In genomic region chr10:80277567-80278250, GRCh38 we compare ENCODE assay signal across 35 cellular contexts. TPM values are rescaled to one million over a fixed set of nuclear protein-coding genes. Genes with fewer than 3 reads are reported as not detected.
DNase-seq lines count a peak whose midpoint lies in the region; ATAC-seq and TF ChIP-seq lines count a peak whose summit lies in the region.
"Had no signal": no experiment of that assay in that cellular context is flagged by ENCODE, and none has a peak within 500 bp of the region (broad histone marks: within the 10 kb centered on the region; RNA-seq: fewer than 3 reads in every experiment).

No MANE protein-coding gene starts in this region.

- no peak overlapping the region for H3K4ac ChIP-seq in H9 (ENCODE audit: low read depth, low read length)

- H3K36me3 ChIP-seq in colonic mucosa: no peaks in the 10 kb centered on the region
- H3K36me3 ChIP-seq: BLaER1, sigmoid colon, thyroid gland had no signal

- H3T11ph ChIP-seq in H9 (ENCODE audit: low read length): no peak overlapping the region

- peaks cover 0 to under 1% (median 0%) of the 10 kb centered on the region in 3 experiments; a peak in 1 of 7 replicates for H3K36me3 Mint-ChIP-seq in H9 (ENCODE audit: insufficient read depth in 1 of 3, low read depth in 3 of 3)
- H3K36me3 Mint-ChIP-seq in osteocyte (ENCODE audit: unreplicated experiment): no peaks in the 10 kb centered on the region

- no peak overlapping the region for H3K4me3 ChIP-seq in colonic mucosa
- H3K4me3 ChIP-seq in right cardiac atrium (ENCODE audit: low read length): no peak overlapping the region
- H3K4me3 ChIP-seq: BLaER1, sigmoid colon, SK-N-MC, thyroid gland had no signal

- H2BK20ac ChIP-seq in H9 (ENCODE audit: low read depth, low read length, poor library complexity, severe bottlenecking): no peak overlapping the region

- H3K4me1 ChIP-seq in H9 (ENCODE audit: insufficient read depth, low read length) (no peaks in the 10 kb centered on the region), colonic mucosa (no peaks in the 10 kb centered on the region), right cardiac atrium (ENCODE audit: control insufficient read depth, insufficient read depth, low read length) (peaks cover 3% of the 10 kb centered on the region)
- H3K4me1 ChIP-seq: sigmoid colon had no signal

- H3K27ac Mint-ChIP-seq in H9: no peak overlapping the region
- H3K27ac Mint-ChIP-seq in osteocyte (ENCODE audit: unreplicated experiment): no peak overlapping the region
- H3K27ac Mint-ChIP-seq: activated B cell treated with CpG ODN at 0.5 μM for 24 hours; activated T-helper 2 cell treated with anti-CD3 and anti-CD28 coated beads, Interferon-gamma antibody, Interleukin-2, Interleukin-4, amounts not matched to agents 10 μg/mL and 5 μg/mL and 100 μg/mL, durations not matched to agents 14 hours and 24 hours and 36 hours; effector memory CD8-positive, alpha-beta T cell; progenitor cell of endocrine pancreas; stimulated activated naive CD8-positive, alpha-beta T cell treated with anti-CD3 and anti-CD28 coated beads, Interleukin-15, amount 100 ng/mL, for 72 hours had no signal

- no peak overlapping the region for H2BK15ac ChIP-seq in H9 (ENCODE audit: low read depth, low read length)

- no peak overlapping the region for H3K56ac ChIP-seq in H9 (ENCODE audit: insufficient read length, low read depth, low read length)

- no CpG with 5 or more reads among the region's 12 CpGs for WGBS in H9 (ENCODE audit: extremely low coverage, insufficient read length, low lambda C conversion rate)
- 48% methylated on average over 12 of the region's 12 CpGs for WGBS in right cardiac atrium

- H3K4me3 Mint-ChIP-seq in H9 (no peak overlapping the region), osteocyte (ENCODE audit: unreplicated experiment) (no peak overlapping the region)
- H3K4me3 Mint-ChIP-seq: activated B cell treated with CpG ODN at 0.5 μM for 24 hours; effector memory CD8-positive, alpha-beta T cell; stimulated activated naive CD8-positive, alpha-beta T cell treated with anti-CD3 and anti-CD28 coated beads, Interleukin-15, amount 100 ng/mL, for 72 hours had no signal

- H4K5ac ChIP-seq in H9 (ENCODE audit: insufficient read length, low read depth, low read length): no peak overlapping the region

- H2AFZ ChIP-seq in H9 (ENCODE audit: low read length): no peak overlapping the region

- no peak overlapping the region for H4K8ac ChIP-seq in H9 (replicated peaks; ENCODE audit: insufficient read length, low read depth, low read length)

- no peak overlapping the region for H2BK12ac ChIP-seq in H9 (ENCODE audit: insufficient read length, low read depth, low read length)

- ATAC-seq in right cardiac atrium (peak; percentile 32 to 53), GM19328 (IDR thresholded peaks at IDR 0.05; ENCODE audit: unreplicated experiment) (no peak)
- ATAC-seq: effector memory CD8-positive, alpha-beta T cell; stimulated activated naive CD8-positive, alpha-beta T cell treated with anti-CD3 and anti-CD28 coated beads, Interleukin-15, amount 100 ng/mL, for 72 hours had no signal

- no peak overlapping the region for H4K91ac ChIP-seq in H9 (ENCODE audit: insufficient read length, low read depth, low read length)

- H4K20me1 ChIP-seq in H9 (ENCODE audit: control insufficient read depth, insufficient read depth, insufficient read length): no peaks in the 10 kb centered on the region
- H4K20me1 ChIP-seq: BLaER1 had no signal

- H3K27ac ChIP-seq in H9 (ENCODE audit: insufficient read length, low read depth, low read length): no peak overlapping the region
- H3K27ac ChIP-seq in colonic mucosa: no peak overlapping the region
- no peak overlapping the region for H3K27ac ChIP-seq in right cardiac atrium (ENCODE audit: low read length)
- H3K27ac ChIP-seq: BLaER1, sigmoid colon, SK-N-MC, thyroid gland had no signal

- intact Hi-C loops in colonic mucosa (cut with DNase I): no loop called here
- intact Hi-C loops in right cardiac atrium (cut with DNase I): no loop called here

- no peak for DNase-seq in H9
- DNase-seq in colonic mucosa: peak; percentile 13
- peak in 2 of 3 donors; percentile 78 to 80 for DNase-seq in right cardiac atrium
- DNase-seq in osteocyte (ENCODE audit: extremely low spot score, unreplicated experiment): peak; percentile 78
- DNase-seq in SKM-1 treated with dmso at 0.1 percent for 144 hours (lab: John Stamatoyannopoulos, UW; ENCODE audit: unreplicated experiment): no peak
- no peak for DNase-seq in activated T-cell treated with anti-CD3 and anti-CD28 coated beads, Interleukin-2, amount 50 U/mL, for 1 hour
- DNase-seq in middle frontal gyrus (ENCODE audit: extremely low spot score, low spot score): no peak
- DNase-seq: activated B cell treated with CpG ODN at 0.5 μM for 24 hours; activated CD4-positive, alpha-beta T cell treated with anti-CD3 and anti-CD28 coated beads, Interleukin-2, amount 50 U/mL, for 1 hour; activated naive CD4-positive, alpha-beta T cell treated with anti-CD3 and anti-CD28 coated beads, Interleukin-2, amount 50 U/mL, for 16 hours; amniotic stem cell; cortex of kidney; effector memory CD8-positive, alpha-beta T cell; EL; glutamatergic neuron; H7; Kasumi-1; kidney glomerular epithelial cell; NCI-H1417 treated with DMSO at 0.1 percent for 48 hours; NCI-H2029 treated with DMSO at 0.1 percent for 48 hours; NCI-H524; OCI-M1; sigmoid colon; stimulated activated CD4-positive, alpha-beta T cell treated with anti-CD3 and anti-CD28 coated beads, Interleukin-12 subunit alpha, Interleukin-12 subunit beta, amount 100 ng/mL, for 4 hours; stimulated activated CD4-positive, alpha-beta T cell treated with anti-CD3 and anti-CD28 coated beads, Interleukin-2, amount 100 ng/mL, for 48 hours; stimulated activated naive CD8-positive, alpha-beta T cell treated with anti-CD3 and anti-CD28 coated beads, Interleukin-15, amount 100 ng/mL, for 72 hours; thyroid gland had no signal

- no peaks in the 10 kb centered on the region for H3K23me2 ChIP-seq in H9 (ENCODE audit: insufficient read length, low read depth, low read length, poor library complexity, severe bottlenecking)

- H3K4me1 Mint-ChIP-seq in H9 (peaks cover 3 to 10% of the 10 kb centered on the region in 2 experiments), osteocyte (ENCODE audit: unreplicated experiment) (no peaks in the 10 kb centered on the region)
- H3K4me1 Mint-ChIP-seq: activated B cell treated with CpG ODN at 0.5 μM for 24 hours; stimulated activated naive CD8-positive, alpha-beta T cell treated with anti-CD3 and anti-CD28 coated beads, Interleukin-15, amount 100 ng/mL, for 72 hours had no signal

- peak overlapping the region; percentile 8; the same call in 1 of the 2 replicates for H3K14ac ChIP-seq in H9 (ENCODE audit: insufficient read depth, low read length)

- H3K23ac ChIP-seq in H9 (ENCODE audit: insufficient read length, low read depth, low read length): no peak overlapping the region

- H3K9me3 ChIP-seq in H9 (ENCODE audit: control insufficient read depth, low read depth, low read length) (no peaks in the 10 kb centered on the region), colonic mucosa (no peaks in the 10 kb centered on the region), right cardiac atrium (ENCODE audit: control insufficient read depth, low read length) (no peaks in the 10 kb centered on the region)
- H3K9me3 ChIP-seq: BLaER1, sigmoid colon, thyroid gland had no signal

- H2AK5ac ChIP-seq in H9 (ENCODE audit: insufficient read length, low read length): no peak overlapping the region

- no peak overlapping the region for H3K18ac ChIP-seq in H9 (ENCODE audit: insufficient read length, low read depth, low read length)

- no peak overlapping the region for H3K4me2 ChIP-seq in H9 (ENCODE audit: insufficient read depth, insufficient read length, low read length)
- H3K4me2 ChIP-seq: BLaER1 had no signal

- peaks cover 4% of the 10 kb centered on the region; the same call in 1 of the 2 replicates for H3K27me3 Mint-ChIP-seq in H9 (ENCODE audit: low read depth)
- peaks cover 12% of the 10 kb centered on the region for H3K27me3 Mint-ChIP-seq in osteocyte (ENCODE audit: unreplicated experiment)
- H3K27me3 Mint-ChIP-seq: stimulated activated naive CD8-positive, alpha-beta T cell treated with anti-CD3 and anti-CD28 coated beads, Interleukin-15, amount 100 ng/mL, for 72 hours had no signal

- no peaks in the 10 kb centered on the region for H3K79me2 ChIP-seq in H9 (ENCODE audit: insufficient read depth, low read length)

- no peak overlapping the region for H3K9ac ChIP-seq in H9 (ENCODE audit: extremely low read depth, insufficient read length, low read length)
- no peak overlapping the region for H3K9ac ChIP-seq in colonic mucosa (ENCODE audit: low read depth in 2 of 2, low read length in 2 of 2)
- H3K9ac ChIP-seq: BLaER1 had no signal

- no peaks in the 10 kb centered on the region for H3K27me3 ChIP-seq in H9 (ENCODE audit: insufficient read depth, low read length)
- no peaks in the 10 kb centered on the region for H3K27me3 ChIP-seq in colonic mucosa
- H3K27me3 ChIP-seq in right cardiac atrium (ENCODE audit: control insufficient read depth, insufficient read depth): no peaks in the 10 kb centered on the region
- H3K27me3 ChIP-seq: BLaER1, sigmoid colon, thyroid gland had no signal

- H3K9me3 Mint-ChIP-seq in H9 (no peaks in the 10 kb centered on the region), osteocyte (ENCODE audit: unreplicated experiment) (no peaks in the 10 kb centered on the region)
- H3K9me3 Mint-ChIP-seq: activated B cell treated with CpG ODN at 0.5 μM for 24 hours; activated T-helper 2 cell treated with anti-CD3 and anti-CD28 coated beads, Interferon-gamma antibody, Interleukin-2, Interleukin-4, amounts not matched to agents 10 μg/mL and 5 μg/mL and 100 μg/mL, durations not matched to agents 14 hours and 24 hours and 36 hours; effector memory CD8-positive, alpha-beta T cell; stimulated activated naive CD8-positive, alpha-beta T cell treated with anti-CD3 and anti-CD28 coated beads, Interleukin-15, amount 100 ng/mL, for 72 hours had no signal

- H3K79me1 ChIP-seq in H9 (ENCODE audit: insufficient read depth, low read depth, low read length, poor library complexity, severe bottlenecking): no peaks in the 10 kb centered on the region

- TF ChIP-seq CTCF in H9 (conservative IDR thresholded peaks at IDR 0.05) (no peak), colonic mucosa (IDR thresholded peaks at IDR 0.05) (no peak), osteocyte (IDR thresholded peaks at IDR 0.05) (no peak)

- no peak overlapping the region for H2BK120ac ChIP-seq in H9 (ENCODE audit: low read depth, low read length, poor library complexity, severe bottlenecking)

- no peak overlapping the region for H2BK5ac ChIP-seq in H9 (ENCODE audit: insufficient read length, low read length)

RNA-seq across cellular contexts. Expression of gene MAT1A, which starts 11.7 kb away (rescaled TPM):
- total RNA-seq in H9 (2021): 1.8 and 2.1 TPM in 2 replicates
- total RNA-seq in colonic mucosa: 1 to 10 TPM; 1.4 to 1.8 TPM
- total RNA-seq in right cardiac atrium: under 1 TPM in 3 of 4 donors, not detected in 1; 0.09 to 0.25 (median 0.20) TPM
- 0.11 TPM for polyA plus RNA-seq in right cardiac atrium
- not detected in 2 replicates for total RNA-seq in osteocyte
- total RNA-seq: activated B cell treated with CpG ODN at 0.5 μM for 24 hours; activated T-helper 2 cell treated with anti-CD3 and anti-CD28 coated beads, Interferon-gamma antibody, Interleukin-2, Interleukin-4, amounts not matched to agents 10 μg/mL and 5 μg/mL and 100 μg/mL, durations not matched to agents 14 hours and 24 hours and 36 hours; epithelial cell of proximal tubule; sigmoid colon; T-helper 1 cell treated with Interleukin-12 subunit alpha and Interleukin-12 subunit beta and Interleukin-4 antibody, amounts not matched to agents 30 ng/mL and 1 ng/mL, for 36 hours had no signal
- polyA plus RNA-seq: neural cell had no signal

Comparison
In these comparisons a context has a peak if more than half of its experiments do, and no peak if none do; other contexts are left out.
1. DNase-seq: peak in colonic mucosa (single experiment), right cardiac atrium (2 of 3) and osteocyte (single experiment); none in H9 (single experiment), SKM-1 treated with dmso at 0.1 percent for 144 hours (single experiment), activated T-cell treated with anti-CD3 and anti-CD28 coated beads, Interleukin-2, amount 50 U/mL, for 1 hour (single experiment) and middle frontal gyrus (single experiment).